Comparison of ENCODE assay signal across 35 cellular contexts in genomic region chr4:145433684-145434083, GRCh38. TPM values are rescaled to one million over a fixed set of nuclear protein-coding genes. Genes with fewer than 3 reads are reported as not detected.
DNase-seq lines count a peak whose midpoint lies in the region; ATAC-seq, FAIRE-seq and TF ChIP-seq lines count a peak whose summit lies in the region.
"Had no signal": no experiment of that assay in that cellular context is flagged by ENCODE, and none has a peak within 500 bp of the region (broad histone marks: within the 10 kb centered on the region; RNA-seq: fewer than 3 reads in every experiment).

No MANE protein-coding gene starts in this region.

- ATAC-seq in SK-N-SH treated with all-trans-retinoic acid at 6 μM for 48 hours = no peak
- ATAC-seq in K562 = no peak
- ATAC-seq: A549; CD8-positive, alpha-beta T cell had no signal

- H4K20me1 ChIP-seq in SK-N-SH (ENCODE audit: insufficient read depth) (no peaks in the 10 kb centered on the region), K562 (replicated peaks; ENCODE audit: control insufficient read depth, insufficient read depth, low read length) (no peaks in the 10 kb centered on the region)
- H4K20me1 ChIP-seq: BLaER1; BLaER1 treated with 17β-estradiol and CSF1 and Interleukin-3, amounts not matched to agents 10 nM and 100 nM had no signal

- no peak overlapping the region for H3K27ac Mint-ChIP-seq in T-helper 2 cell treated with Interferon-gamma antibody and Interleukin-4, amounts not matched to agents 5 μg/mL and 100 μg/mL, for 36 hours
- H3K27ac Mint-ChIP-seq: B cell; CD14-positive monocyte; CD4-positive, alpha-beta memory T cell; CD4-positive, alpha-beta T cell; CD4-positive, CD25-positive, alpha-beta regulatory T cell; CD8-positive, alpha-beta memory T cell; CD8-positive, alpha-beta T cell had no signal

- no peaks in the 10 kb centered on the region for H3K4me1 Mint-ChIP-seq in T-helper 2 cell treated with Interferon-gamma antibody and Interleukin-4, amounts not matched to agents 5 μg/mL and 100 μg/mL, for 36 hours (ENCODE audit: low read depth)
- H3K4me1 Mint-ChIP-seq: B cell; CD14-positive monocyte; CD4-positive, alpha-beta memory T cell; CD4-positive, CD25-positive, alpha-beta regulatory T cell; CD8-positive, alpha-beta memory T cell had no signal

- DNase-seq in SK-N-SH (no peak), K562 (ENCODE audit: extremely low read depth in 1 of 4, low spot score in 3 of 4) (no peak), occipital lobe (lab: John Stamatoyannopoulos, UW) (no peak)
- no peak for DNase-seq in T-helper 2 cell treated with Interferon-gamma antibody and Interleukin-4, amounts not matched to agents 5 μg/mL and 100 μg/mL, for 36 hours (ENCODE audit: low spot score)
- DNase-seq: 8988T; ACHN; AML-193; BE2C; C1 segment of cervical spinal cord; Caco-2; Calu3; CD4-positive, alpha-beta memory T cell; CD4-positive, alpha-beta T cell; CD4-positive, CD25-positive, alpha-beta regulatory T cell; CD8-positive, alpha-beta memory T cell; CD8-positive, alpha-beta T cell; COR-L47; DMS 273 treated with DMSO at 0.1 percent for 48 hours; DMS153; DMS53; DMS79; DMS79 treated with DMSO at 0.1 percent for 48 hours; DND-41; EL had no signal

- BruUV-seq in K562 (replicated peaks; lab: Mats Ljungman, UMichigan) = no TSS peak

- no peaks in the 10 kb centered on the region for H3K36me3 Mint-ChIP-seq in T-helper 2 cell treated with Interferon-gamma antibody and Interleukin-4, amounts not matched to agents 5 μg/mL and 100 μg/mL, for 36 hours (ENCODE audit: low read depth)
- H3K36me3 Mint-ChIP-seq: CD14-positive monocyte; CD4-positive, alpha-beta memory T cell; CD4-positive, CD25-positive, alpha-beta regulatory T cell; CD8-positive, alpha-beta memory T cell; CD8-positive, alpha-beta T cell had no signal

- H3K4me2 ChIP-seq in SK-N-SH = no peak overlapping the region
- H3K4me2 ChIP-seq in K562 (ENCODE audit: insufficient read depth, low read length) = no peak overlapping the region
- H3K4me2 ChIP-seq: A549; BLaER1; BLaER1 treated with 17β-estradiol and CSF1 and Interleukin-3, amounts not matched to agents 10 nM and 100 nM had no signal

- H3K79me2 ChIP-seq in SK-N-SH (ENCODE audit: insufficient read depth) (no peaks in the 10 kb centered on the region), K562 (ENCODE audit: control insufficient read depth, insufficient read depth, low read length) (no peaks in the 10 kb centered on the region)

- no peaks in the 10 kb centered on the region for H3K9me1 ChIP-seq in K562 (ENCODE audit: control insufficient read depth, insufficient read depth, low read length)

- peaks cover 2% of the 10 kb centered on the region for H3K27me3 Mint-ChIP-seq in T-helper 2 cell treated with Interferon-gamma antibody and Interleukin-4, amounts not matched to agents 5 μg/mL and 100 μg/mL, for 36 hours (ENCODE audit: low read depth)

- TF ChIP-seq CTCF in SK-N-SH (IDR thresholded peaks at IDR 0.05) = no peak
- TF ChIP-seq CTCF in K562 (IDR thresholded peaks at IDR 0.05 in 2 of 3, conservative IDR thresholded peaks at IDR 0.05 in 1 of 3; ENCODE audit: insufficient read depth in 2 of 3, low read depth in 1 of 3, low read length in 3 of 3) = no peak

- TF ChIP-seq RAD21 in SK-N-SH (IDR thresholded peaks at IDR 0.05; ENCODE audit: low read length) (no peak), K562 (CRISPR knock-in tag; conservative IDR thresholded peaks at IDR 0.05 in 1 of 2, IDR thresholded peaks at IDR 0.05 in 1 of 2) (no peak)

- H3K4me3 ChIP-seq in SK-N-SH (ENCODE audit: low read depth in 2 of 2, low read length in 1 of 2) (no peak overlapping the region), K562 (no peak overlapping the region)
- H3K4me3 ChIP-seq: A549; BLaER1; BLaER1 treated with 17β-estradiol and CSF1 and Interleukin-3, amounts not matched to agents 10 nM and 100 nM had no signal

- intact Hi-C loops in K562 (cut with micrococcal nuclease) = no loop called here

- TF ChIP-seq EP300 in SK-N-SH (IDR thresholded peaks at IDR 0.05; ENCODE audit: borderline replicate concordance in 1 of 2, low read depth in 1 of 2, low read length in 1 of 2) = no peak
- TF ChIP-seq EP300 in K562 (IDR thresholded peaks at IDR 0.05; ENCODE audit: low read length) = no peak

- no peaks in the 10 kb centered on the region for H3K4me1 ChIP-seq in SK-N-SH (ENCODE audit: control insufficient read depth in 1 of 2, insufficient read depth in 2 of 2, low read depth in 1 of 2, low read length in 1 of 2)
- no peaks in the 10 kb centered on the region for H3K4me1 ChIP-seq in K562 (replicated peaks in 1 of 2; ENCODE audit: control insufficient read depth in 2 of 2, insufficient read depth in 2 of 2, low read length in 2 of 2)
- H3K4me1 ChIP-seq: A549; BE2C; BLaER1; BLaER1 treated with 17β-estradiol and CSF1 and Interleukin-3, amounts not matched to agents 10 nM and 100 nM; Caco-2 had no signal

- no peak overlapping the region for H3K4me3 Mint-ChIP-seq in T-helper 2 cell treated with Interferon-gamma antibody and Interleukin-4, amounts not matched to agents 5 μg/mL and 100 μg/mL, for 36 hours
- H3K4me3 Mint-ChIP-seq: B cell; CD14-positive monocyte; CD4-positive, alpha-beta memory T cell; CD4-positive, alpha-beta T cell; CD4-positive, CD25-positive, alpha-beta regulatory T cell; CD8-positive, alpha-beta memory T cell; CD8-positive, alpha-beta T cell had no signal

- FAIRE-seq in K562 (lab: Jason Lieb, UNC) (no peak), islet of Langerhans (lab: Jason Lieb, UNC) (peak; percentile 21)
- FAIRE-seq: A204.1, A549, D721Med had no signal

- H3K27me3 ChIP-seq in SK-N-SH (ENCODE audit: insufficient read depth) (no peaks in the 10 kb centered on the region), K562 (ENCODE audit: control insufficient read depth in 2 of 2, insufficient read depth in 2 of 2, low read length in 2 of 2) (no peaks in the 10 kb centered on the region)
- H3K27me3 ChIP-seq: BLaER1; BLaER1 treated with 17β-estradiol and CSF1 and Interleukin-3, amounts not matched to agents 10 nM and 100 nM had no signal

- H3K9me2 ChIP-seq in SK-N-SH = no peaks in the 10 kb centered on the region

- H2AFZ ChIP-seq in SK-N-SH (ENCODE audit: low read depth) (no peak overlapping the region), K562 (ENCODE audit: low read depth, low read length) (no peak overlapping the region)

- H3K36me3 ChIP-seq in SK-N-SH (replicated peaks in 1 of 2; ENCODE audit: control insufficient read depth in 1 of 2, insufficient read depth in 2 of 2, low read length in 1 of 2) (no peaks in the 10 kb centered on the region), K562 (ENCODE audit: control insufficient read depth, insufficient read depth, low read length) (no peaks in the 10 kb centered on the region)
- H3K36me3 ChIP-seq: BE2C; BLaER1; BLaER1 treated with 17β-estradiol and CSF1 and Interleukin-3, amounts not matched to agents 10 nM and 100 nM had no signal

- no peak for TF ChIP-seq POLR2A in K562 (conservative IDR thresholded peaks at IDR 0.05)

- in situ Hi-C loops in K562 (cut with MboI) = no loop called here

- H3K9me3 Mint-ChIP-seq in T-helper 2 cell treated with Interferon-gamma antibody and Interleukin-4, amounts not matched to agents 5 μg/mL and 100 μg/mL, for 36 hours = no peaks in the 10 kb centered on the region

- H3K9ac ChIP-seq in SK-N-SH (no peak overlapping the region), K562 (ENCODE audit: insufficient read depth in 1 of 2, low read depth in 2 of 2, low read length in 2 of 2) (no peak overlapping the region)
- H3K9ac ChIP-seq: BLaER1; BLaER1 treated with 17β-estradiol and CSF1 and Interleukin-3, amounts not matched to agents 10 nM and 100 nM had no signal

- CTCF ChIA-PET in SK-N-SH (lab: Yijun Ruan, JAX) = no interaction called here
- CTCF ChIA-PET in K562 (lab: Yijun Ruan, JAX; ENCODE audit: low intra/inter-chr PET ratio) = no interaction called here

- POLR2A ChIA-PET in SK-N-SH (lab: Yijun Ruan, JAX) (no interaction called here), K562 (lab: Yijun Ruan, JAX) (no interaction called here)

- H3K9me3 ChIP-seq in SK-N-SH (no peaks in the 10 kb centered on the region), K562 (replicated peaks; ENCODE audit: control insufficient read depth, insufficient read depth, low read depth, low read length) (no peaks in the 10 kb centered on the region)
- H3K9me3 ChIP-seq: A549, BE2C had no signal

- no peaks in the 10 kb centered on the region for H3F3A ChIP-seq in SK-N-SH (replicated peaks; ENCODE audit: insufficient read depth)

- H3K27ac ChIP-seq in SK-N-SH (ENCODE audit: low read depth in 2 of 2, low read length in 1 of 2) (no peak overlapping the region), K562 (ENCODE audit: extremely low read depth, low read depth, low read length) (no peak overlapping the region)
- H3K27ac ChIP-seq: 22Rv1; A549; BLaER1; BLaER1 treated with 17β-estradiol and CSF1 and Interleukin-3, amounts not matched to agents 10 nM and 100 nM; C4-2B had no signal

TF ChIP-seq in SK-N-SH treated with all-trans-retinoic acid at 6 μM for 48 hours, 23 proteins besides CTCF, POLR2A, EP300 and RAD21 (continues in another document):
- TF ChIP-seq ESRRG (CRISPR knock-in tag; IDR thresholded peaks at IDR 0.05) = no peak

RNA-seq across cellular contexts. Expression of gene SMAD1, which starts 48.0 kb away (rescaled TPM):
- polyA plus RNA-seq in SK-N-SH (2012; rRNA removed) = 46.0 and 58.2 TPM in 2 replicates
- 48.8 and 50.6 TPM in 2 replicates for polyA plus RNA-seq in SK-N-SH (2012; cell fraction: cytosol; rRNA removed)
- 51.5 and 55.6 TPM in 2 replicates for polyA plus RNA-seq in SK-N-SH (2012; cell fraction: nucleus; rRNA removed)
- total RNA-seq in K562 (2011; cell fraction: chromatin; rRNA removed; ENCODE audit: low replicate concordance) = 0.70 TPM in 1 of 2 replicates, not detected in the other
- total RNA-seq in K562 (2011; cell fraction: nucleolus; rRNA removed) = not detected in 2 replicates
- total RNA-seq in K562 (2011; cell fraction: nucleoplasm; rRNA removed) = 0.22 TPM in 1 of 2 replicates, not detected in the other
- total RNA-seq in K562 (2014; rRNA removed) = 0.05 and 0.20 TPM in 2 replicates
- total RNA-seq in K562 (2014; rRNA removed; fragmentation: Illumina TruSeq; extraction: Trizol) = 0.13 TPM in 1 of 2 replicates, not detected in the other
- total RNA-seq in K562 (2015; rRNA removed; fragmentation: Illumina TruSeq; extraction: Trizol) = 0.30 and 0.54 TPM in 2 replicates
- total RNA-seq in K562 (2021) = not detected in 2 replicates
- polyA plus RNA-seq in K562 (2011; rRNA removed) = 0.29 and 9.1 TPM in 2 replicates
- 5.9 and 10.3 TPM in 2 replicates for polyA plus RNA-seq in K562 (2011; cell fraction: cytosol; rRNA removed)
- polyA plus RNA-seq in K562 (2011; cell fraction: nucleus; rRNA removed) = 0.14 and 6.0 TPM in 2 replicates
- 0.07 and 0.12 TPM in 2 replicates for polyA plus RNA-seq in K562 (2012)
- 0.14 and 0.25 TPM in 2 replicates for polyA plus RNA-seq in K562 (2014; fragmentation: Illumina TruSeq; extraction: Trizol)
- under 1 TPM in 1 of 2 experiments, not detected in 1; 0.17 TPM for polyA plus RNA-seq in K562 (2014; fragmentation: Nextera tagmentation; extraction: Ambion mirVana)
- polyA plus RNA-seq in K562 (2014; rRNA removed) = 0.05 and 0.32 TPM in 2 replicates
- polyA minus RNA-seq in K562 (2011; rRNA and poly(A)+ RNA removed) = 0.60 and 12.5 TPM in 2 replicates
- polyA minus RNA-seq in K562 (2011; cell fraction: cytosol; rRNA and poly(A)+ RNA removed) = 4.5 TPM in 1 of 2 replicates, not detected in the other
- 0.40 and 7.2 TPM in 2 replicates for polyA minus RNA-seq in K562 (2011; cell fraction: nucleus; rRNA and poly(A)+ RNA removed)
- 18.4 TPM for total RNA-seq in occipital lobe
- total RNA-seq: B cell; CD8-positive, alpha-beta T cell had no signal

Comparison
In these comparisons a context has a peak if more than half of its experiments do, and no peak if none do; other contexts are left out.
1. RNA of gene SMAD1, which starts 48.0 kb away (total RNA-seq): 18.4 TPM in occipital lobe (single experiment); 0.05 to 0.70 TPM in K562; every median in the first group is over 10 times any median in the second.